In genomic region chr1:222413436-222413835, GRCh38 we compare ENCODE assay signal across 30 cellular contexts.
A peak's percentile ranks its signal among the peaks of the same experiment; 100 is the strongest.
DNase-seq lines count a peak whose midpoint lies in the region; ATAC-seq, FAIRE-seq and TF ChIP-seq lines count a peak whose summit lies in the region.
"Had no signal": no experiment of that assay in that cellular context is flagged by ENCODE, and none has a peak within 500 bp of the region (broad histone marks: within the 10 kb centered on the region; RNA-seq: fewer than 3 reads in every experiment).

No MANE protein-coding gene starts in this region.

- DNase-seq in AG08395 (ENCODE audit: low spot score) (peak; percentile 29), D721Med (ENCODE audit: insufficient read length, low spot score) (no peak), RPMI7951 (ENCODE audit: low read depth) (peak; percentile 30), foreskin fibroblast (peak; percentile 2 to 53), NCI-H1930 (lab: John Stamatoyannopoulos, UW) (no peak), NCI-H526 treated with DMSO at 0.1 percent for 48 hours (lab: John Stamatoyannopoulos, UW) (no peak)
- DNase-seq: activated CD8-positive, alpha-beta memory T cell treated with anti-CD3 and anti-CD28 coated beads, Interleukin-2, amount 50 U/mL, for 48 hours; activated CD8-positive, alpha-beta T cell treated with anti-CD3 and anti-CD28 coated beads for 36 hours; activated naive CD4-positive, alpha-beta T cell treated with anti-CD3 and anti-CD28 coated beads for 36 hours; adrenal gland; body of pancreas; C1 segment of cervical spinal cord; Caco-2; DMS79; head of caudate nucleus; islet precursor cell; NCI-H2029; NCI-H510A treated with DMSO at 0.1 percent for 48 hours; right lobe of liver; SIG-M5; stimulated activated CD8-positive, alpha-beta memory T cell treated with anti-CD3 and anti-CD28 coated beads, Interleukin-4, amount 100 ng/mL, for 48 hours; stimulated activated naive CD8-positive, alpha-beta T cell treated with anti-CD3 and anti-CD28 coated beads, Interleukin-15, amount 100 ng/mL, for 72 hours; SW 1271 had no signal

- FAIRE-seq in D721Med (lab: Jason Lieb, UNC), result peak; percentile 11
- FAIRE-seq: GM18507, GM19239, H1, urothelium cell line had no signal

- no peak overlapping the region for H3K4me3 ChIP-seq in foreskin fibroblast (ENCODE audit: low read depth in 1 of 2, low read length in 2 of 2)
- H3K4me3 ChIP-seq: adrenal gland, body of pancreas, PC-9, right lobe of liver, thoracic aorta had no signal

- TF ChIP-seq CTCF in D721Med (IDR thresholded peaks at IDR 0.05; ENCODE audit: insufficient read depth, missing control alignments) (no peak), foreskin fibroblast (IDR thresholded peaks at IDR 0.05; ENCODE audit: low read depth, low read length) (no peak)

- no peak for ATAC-seq in HG02588 (IDR thresholded peaks at IDR 0.05; ENCODE audit: unreplicated experiment)
- ATAC-seq: activated CD8-positive, alpha-beta T cell treated with anti-CD3 and anti-CD28 coated beads for 36 hours; body of pancreas; right lobe of liver; stimulated activated naive CD8-positive, alpha-beta T cell treated with anti-CD3 and anti-CD28 coated beads, Interleukin-15, amount 100 ng/mL, for 72 hours had no signal

Comparison
In these comparisons a context has a peak if more than half of its experiments do, and no peak if none do; other contexts are left out.
1. DNase-seq: peak in AG08395 (single experiment), RPMI7951 (single experiment) and foreskin fibroblast (2 of 2); none in D721Med (single experiment), NCI-H1930 (0 of 2) and NCI-H526 treated with DMSO at 0.1 percent for 48 hours (single experiment).